Comparison of ENCODE assay signal across 16 cellular contexts in genomic region chr16:80319181-80319580, GRCh38.
A peak's percentile ranks its signal among the peaks of the same experiment; 100 is the strongest.
DNase-seq lines count a peak whose midpoint lies in the region; TF ChIP-seq lines count a peak whose summit lies in the region.
"Had no signal": no experiment of that assay in that cellular context is flagged by ENCODE, and none has a peak within 500 bp of the region (broad histone marks: within the 10 kb centered on the region; RNA-seq: fewer than 3 reads in every experiment).

No MANE protein-coding gene starts in this region.

- no peaks in the 10 kb centered on the region for H3K4me1 Mint-ChIP-seq in osteocyte (ENCODE audit: unreplicated experiment)
- H3K4me1 Mint-ChIP-seq: activated naive CD8-positive, alpha-beta T cell treated with anti-CD3 and anti-CD28 coated beads, Interleukin-2, amount 50 U/mL, for 24 hours; naive B cell had no signal

- H3K4me3 Mint-ChIP-seq in osteocyte (ENCODE audit: unreplicated experiment), result no peak overlapping the region
- H3K4me3 Mint-ChIP-seq: activated naive CD8-positive, alpha-beta T cell treated with anti-CD3 and anti-CD28 coated beads, Interleukin-2, amount 50 U/mL, for 24 hours; activated T-cell treated with anti-CD3 and anti-CD28 coated beads, Interleukin-2, amount 50 U/mL, for 24 hours; naive B cell had no signal

- H3K36me3 Mint-ChIP-seq in osteocyte (ENCODE audit: unreplicated experiment), result no peaks in the 10 kb centered on the region
- H3K36me3 Mint-ChIP-seq: naive B cell had no signal

- H3K27me3 Mint-ChIP-seq in osteocyte (ENCODE audit: unreplicated experiment), result no peaks in the 10 kb centered on the region

- H3K27me3 ChIP-seq in MG63, result no peaks in the 10 kb centered on the region
- H3K27me3 ChIP-seq: BE2C had no signal

- H3K4me3 ChIP-seq in AG10803 (ENCODE audit: low read length) (no peak overlapping the region), MG63 (no peak overlapping the region), fibroblast of mammary gland (ENCODE audit: control insufficient read depth, low read depth, low read length) (no peak overlapping the region)
- H3K4me3 ChIP-seq: PC-9 had no signal

- no peak overlapping the region for H3K27ac Mint-ChIP-seq in osteocyte (ENCODE audit: unreplicated experiment)
- H3K27ac Mint-ChIP-seq: activated naive CD8-positive, alpha-beta T cell treated with anti-CD3 and anti-CD28 coated beads, Interleukin-2, amount 50 U/mL, for 24 hours; activated T-cell treated with anti-CD3 and anti-CD28 coated beads, Interleukin-2, amount 50 U/mL, for 24 hours; naive B cell had no signal

- peak; percentile 34; the same call in 1 of the 2 replicates for TF ChIP-seq CTCF in AG10803 (conservative IDR thresholded peaks at IDR 0.05; ENCODE audit: low read length)
- TF ChIP-seq CTCF in GM12874 (IDR thresholded peaks at IDR 0.05; ENCODE audit: insufficient read depth, low read depth, low read length), result 0 out of 2 replicates have a peak, but pooled peaks have one; percentile 6
- TF ChIP-seq CTCF in fibroblast of mammary gland (conservative IDR thresholded peaks at IDR 0.05; ENCODE audit: control insufficient read depth, insufficient read depth, low read depth, low read length), result peak; percentile 5
- TF ChIP-seq CTCF in osteocyte (IDR thresholded peaks at IDR 0.05), result no peak

- H3K36me3 ChIP-seq in MG63, result no peaks in the 10 kb centered on the region
- H3K36me3 ChIP-seq: BE2C had no signal

- no peaks in the 10 kb centered on the region for H3K9me3 ChIP-seq in MG63
- H3K9me3 ChIP-seq: BE2C had no signal

- H3K9me3 Mint-ChIP-seq in osteocyte (ENCODE audit: unreplicated experiment), result peaks cover 5% of the 10 kb centered on the region
- H3K9me3 Mint-ChIP-seq: activated naive CD8-positive, alpha-beta T cell treated with anti-CD3 and anti-CD28 coated beads, Interleukin-2, amount 50 U/mL, for 24 hours; activated T-cell treated with anti-CD3 and anti-CD28 coated beads, Interleukin-2, amount 50 U/mL, for 24 hours had no signal

- DNase-seq in AG10803 (ENCODE audit: low read depth) (no peak), MG63 (peak; percentile 6), fibroblast of mammary gland (ENCODE audit: low read depth) (no peak), A172 (ENCODE audit: low spot score) (no peak), NCI-H1048 (lab: John Stamatoyannopoulos, UW) (no peak), LoVo (ENCODE audit: low spot score) (no peak), osteocyte (ENCODE audit: extremely low spot score, unreplicated experiment) (no peak)
- DNase-seq: activated CD4-positive, CD25-positive, alpha-beta regulatory T cell treated with anti-CD3 and anti-CD28 coated beads, Interleukin-2, amount 50 U/mL, for 72 hours; activated naive CD8-positive, alpha-beta T cell treated with anti-CD3 and anti-CD28 coated beads, Interleukin-2, amount 50 U/mL, for 24 hours; activated T-cell treated with anti-CD3 and anti-CD28 coated beads, Interleukin-2, amount 50 U/mL, for 24 hours; BE2C; DMS79; naive B cell; PC-9; stimulated activated CD4-positive, alpha-beta T cell treated with anti-CD3 and anti-CD28 coated beads, Interleukin-15, amount 100 ng/mL, for 24 hours had no signal
